ENCODE assay signal across 1 cellular context in the genomic region with DNA sequence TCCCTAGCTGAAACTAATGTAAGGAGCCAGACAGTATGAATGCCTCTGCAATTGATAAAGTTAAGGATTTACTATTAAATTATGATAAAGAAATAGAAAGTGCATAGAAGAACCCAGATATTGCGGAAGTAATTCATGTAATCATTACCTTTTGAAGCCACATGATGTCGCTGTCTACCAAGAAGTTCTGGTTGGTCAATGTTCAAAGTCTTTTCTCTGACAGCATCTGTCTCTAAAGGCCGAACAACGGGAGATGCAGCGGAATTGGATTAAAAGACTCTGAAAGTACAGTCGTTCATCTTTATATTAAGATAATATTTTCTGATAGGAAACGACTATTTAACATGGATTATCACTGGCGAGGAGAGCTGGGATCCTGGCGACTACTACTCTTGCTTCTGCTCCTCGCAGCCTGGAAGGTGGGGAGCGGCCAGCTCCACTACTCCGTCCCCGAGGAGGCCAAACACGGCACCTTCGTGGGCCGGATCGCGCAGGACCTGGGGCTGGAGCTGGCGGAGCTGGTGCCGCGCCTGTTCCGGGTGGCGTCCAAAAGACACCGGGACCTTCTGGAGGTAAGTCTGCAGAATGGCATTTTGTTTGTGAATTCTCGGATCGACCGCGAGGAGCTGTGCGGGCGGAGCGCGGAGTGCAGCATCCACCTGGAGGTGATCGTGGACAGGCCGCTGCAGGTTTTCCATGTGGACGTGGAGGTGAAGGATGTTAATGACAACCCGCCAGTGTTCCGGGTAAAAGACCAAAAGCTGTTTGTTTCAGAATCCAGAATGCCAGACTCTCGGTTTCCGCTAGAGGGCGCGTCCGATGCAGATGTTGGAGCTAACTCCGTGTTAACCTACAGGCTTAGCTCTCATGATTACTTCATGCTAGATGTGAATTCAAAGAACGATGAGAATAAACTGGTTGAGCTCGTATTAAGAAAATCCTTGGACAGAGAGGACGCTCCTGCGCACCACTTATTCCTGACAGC.
TF ChIP-seq lines count a peak whose summit lies in the region.

PCDHA8 (plus strand) TSS at position 210 of the 985 bp plus-strand sequence; CDS start at position 345, 135 bp downstream.

TF ChIP-seq in K562, 482 proteins besides CTCF, POLR2A, EP300 and RAD21:
- TF ChIP-seq NFYB (IDR thresholded peaks at IDR 0.05; ENCODE audit: extremely low read depth, insufficient read length) (peak; percentile 12), BCOR (IDR thresholded peaks at IDR 0.05) (no peak)
